Comparison of ENCODE assay signal across 8 cellular contexts in genomic region chr9:109477269-109478203, GRCh38. TPM values are rescaled to one million over a fixed set of nuclear protein-coding genes. Genes with fewer than 3 reads are reported as not detected.
DNase-seq lines count a peak whose midpoint lies in the region; FAIRE-seq and TF ChIP-seq lines count a peak whose summit lies in the region.

No MANE protein-coding gene starts in this region.

- H3K4me2 ChIP-seq in H1 (ENCODE audit: insufficient read depth in 1 of 2, low read depth in 2 of 2, low read length in 2 of 2) = no peak overlapping the region
- H3K4me2 ChIP-seq in smooth muscle cell = no peak overlapping the region

- H2BK20ac ChIP-seq in H1 (ENCODE audit: low read length) = no peak overlapping the region

- no peak overlapping the region for H2AFZ ChIP-seq in H1 (ENCODE audit: low read length)
- H2AFZ ChIP-seq in smooth muscle cell (ENCODE audit: low read depth) = no peak overlapping the region

- no peak overlapping the region for H3K18ac ChIP-seq in H1 (ENCODE audit: extremely low read depth, low read length)

- H3K79me2 ChIP-seq in H1 (ENCODE audit: control insufficient read depth in 1 of 2, insufficient read depth in 2 of 2, low read length in 2 of 2) (no peaks in the 10 kb centered on the region), smooth muscle cell (ENCODE audit: low read depth) (no peaks in the 10 kb centered on the region)

- no peaks in the 10 kb centered on the region for H3K9me3 ChIP-seq in H1 (ENCODE audit: insufficient read depth in 2 of 2, low read depth in 1 of 2, low read length in 1 of 2)
- H3K9me3 ChIP-seq in smooth muscle cell (replicated peaks; ENCODE audit: low read depth) = no peaks in the 10 kb centered on the region

- no peak overlapping the region for H3K4ac ChIP-seq in H1 (replicated peaks; ENCODE audit: insufficient read length, low read depth, low read length)

- H3K56ac ChIP-seq in H1 (replicated peaks; ENCODE audit: insufficient read length, low read depth, low read length) = no peak overlapping the region

- H3K4me3 ChIP-seq in H1 (ENCODE audit: extremely low read depth in 1 of 4, insufficient read depth in 2 of 4, low read depth in 3 of 4, low read length in 4 of 4) = no peak overlapping the region
- H3K4me3 ChIP-seq in smooth muscle cell = no peak overlapping the region

- no peak for TF ChIP-seq POLR2A in H1 (IDR thresholded peaks at IDR 0.05; ENCODE audit: control extremely low read depth in 1 of 2, low read depth in 2 of 2, low read length in 2 of 2)

- no peak overlapping the region for H4K5ac ChIP-seq in H1 (ENCODE audit: insufficient read length, low read depth, low read length)

- H3K23me2 ChIP-seq in H1 (ENCODE audit: low read depth, low read length) = no peaks in the 10 kb centered on the region

- H3K79me1 ChIP-seq in H1 (ENCODE audit: low read depth, low read length) = no peaks in the 10 kb centered on the region

- H2BK15ac ChIP-seq in H1 (ENCODE audit: low read length) = no peak overlapping the region

- H3K23ac ChIP-seq in H1 (ENCODE audit: insufficient read length) = no peak overlapping the region

- H3K14ac ChIP-seq in H1 (ENCODE audit: insufficient read length) = no peak overlapping the region

- no peaks in the 10 kb centered on the region for H3K27me3 ChIP-seq in H1 (replicated peaks in 1 of 4; ENCODE audit: control insufficient read depth in 3 of 4, extremely low read depth in 1 of 4, insufficient read depth in 3 of 4, low read length in 3 of 4)
- H3K27me3 ChIP-seq in smooth muscle cell (ENCODE audit: low read depth) = no peaks in the 10 kb centered on the region

- no peak overlapping the region for H2AK5ac ChIP-seq in H1 (ENCODE audit: low read depth, low read length)

- TF ChIP-seq EP300 in H1 (IDR thresholded peaks at IDR 0.05; ENCODE audit: borderline replicate concordance in 1 of 2, low read depth in 2 of 2, low read length in 2 of 2) = no peak

- H3F3A ChIP-seq in smooth muscle cell (ENCODE audit: low read depth) = no peaks in the 10 kb centered on the region

- DNase-seq in NCI-H748 (lab: John Stamatoyannopoulos, UW; ENCODE audit: unreplicated experiment) (peak; percentile 25), NCI-H748 treated with DMSO at 0.1 percent for 48 hours (lab: John Stamatoyannopoulos, UW) (no peak), HK-2 (ENCODE audit: unreplicated experiment) (peak; percentile 96), H1 (ENCODE audit: low read depth in 1 of 2, low spot score in 2 of 2) (no peak), smooth muscle cell (lab: John Stamatoyannopoulos, UW; ENCODE audit: unreplicated experiment) (no peak), EL (no peak), NCI-H2227 (lab: John Stamatoyannopoulos, UW; ENCODE audit: unreplicated experiment) (no peak), UCSD-AML1 (lab: John Stamatoyannopoulos, UW; ENCODE audit: unreplicated experiment) (no peak)

- H3K36me3 ChIP-seq in H1 (ENCODE audit: control insufficient read depth in 2 of 4, insufficient read depth in 4 of 4, low read length in 3 of 4) (no peaks in the 10 kb centered on the region), smooth muscle cell (ENCODE audit: low read depth) (no peaks in the 10 kb centered on the region)

- 89% methylated on average over 13 of the region's 13 CpGs; no CpG with 5 or more reads in 1 of the 2 experiments for WGBS in H1 (ENCODE audit: extremely low coverage in 1 of 2, insufficient coverage in 1 of 2, insufficient read length in 1 of 2, insufficient replicate concordance in 2 of 2, low coverage in 1 of 2, low lambda C conversion rate in 2 of 2, missing lambda C conversion rate in 1 of 2), 2 experiments
- WGBS in smooth muscle cell (ENCODE audit: low lambda C conversion rate) = 74% methylated on average over 13 of the region's 13 CpGs

- H3K9ac ChIP-seq in H1 (replicated peaks in 1 of 4; ENCODE audit: extremely low read depth in 1 of 4, low read depth in 3 of 4, low read length in 3 of 4) = no peak overlapping the region; a peak in 1 of 7 replicates
- H3K9ac ChIP-seq in smooth muscle cell (ENCODE audit: low read depth) = no peak overlapping the region

- POLR2A ChIA-PET in H1 (lab: Charles Lee; ENCODE audit: partially characterized antibody) = no interaction called here

- H4K91ac ChIP-seq in H1 (replicated peaks; ENCODE audit: insufficient read length, low read length) = no peak overlapping the region

- H3K27ac ChIP-seq in H1 (ENCODE audit: low read depth, low read length) (no peak overlapping the region), smooth muscle cell (ENCODE audit: low read depth) (peak overlapping the region; percentile 43)

- H2BK120ac ChIP-seq in H1 (replicated peaks; ENCODE audit: low read depth, low read length) = no peak overlapping the region

- no peak for FAIRE-seq in H1 (lab: Jason Lieb, UNC)

- no peaks in the 10 kb centered on the region for H3K4me1 ChIP-seq in H1 (replicated peaks in 1 of 4; ENCODE audit: control insufficient read depth in 3 of 4, insufficient read depth in 4 of 4, low read length in 3 of 4)
- H3K4me1 ChIP-seq in smooth muscle cell (ENCODE audit: low read depth) = no peaks in the 10 kb centered on the region

- H2BK12ac ChIP-seq in H1 (ENCODE audit: low read depth, low read length) = no peak overlapping the region

- TF ChIP-seq CTCF in H1 (IDR thresholded peaks at IDR 0.05; ENCODE audit: control extremely low read depth in 1 of 3, insufficient read depth in 1 of 3, low read depth in 1 of 3, low read length in 3 of 3) (no peak), smooth muscle cell (IDR thresholded peaks at IDR 0.05; ENCODE audit: borderline replicate concordance, insufficient read depth, poor library complexity, severe bottlenecking) (no peak)

- TF ChIP-seq RAD21 in H1 (IDR thresholded peaks at IDR 0.05 in 1 of 2, conservative IDR thresholded peaks at IDR 0.05 in 1 of 2; ENCODE audit: low read depth in 2 of 2, low read length in 2 of 2) = no peak

- H4K8ac ChIP-seq in H1 (ENCODE audit: extremely low read depth, insufficient read depth, low read length) = peak overlapping the region; percentile 45; the same call in 1 of the 2 replicates

- H4K20me1 ChIP-seq in H1 (replicated peaks in 1 of 2; ENCODE audit: control insufficient read depth in 1 of 2, insufficient read depth in 2 of 2, low read length in 2 of 2) (no peaks in the 10 kb centered on the region), smooth muscle cell (ENCODE audit: low read depth) (peaks cover 8% of the 10 kb centered on the region)

- no peak overlapping the region for H2BK5ac ChIP-seq in H1 (ENCODE audit: low read depth, low read length)

- CTCF ChIA-PET in H1 (lab: Charles Lee; ENCODE audit: partially characterized antibody) = interaction anchor here (1.6 kb wide), 1 partner anchor 76 kb away, joined by 3 read pairs; no protein-coding TSS in a partner anchor

TF ChIP-seq in H1, 55 proteins besides CTCF, POLR2A, EP300 and RAD21:
- TF ChIP-seq SRF (IDR thresholded peaks at IDR 0.05; ENCODE audit: low read depth, low read length) = no peak
- TF ChIP-seq CREB1 (IDR thresholded peaks at IDR 0.05) = no peak
- TF ChIP-seq GTF2F1 (IDR thresholded peaks at IDR 0.05; ENCODE audit: borderline replicate concordance, low read depth, low read length) = no peak
- TF ChIP-seq ATF3 (IDR thresholded peaks at IDR 0.05; ENCODE audit: insufficient read depth, low read depth, low read length) = no peak
- no peak for TF ChIP-seq POU5F1 (IDR thresholded peaks at IDR 0.05; ENCODE audit: low read depth, low read length)
- no peak for TF ChIP-seq TEAD4 (IDR thresholded peaks at IDR 0.05; ENCODE audit: low read depth, low read length)
- TF ChIP-seq BACH1 (IDR thresholded peaks at IDR 0.05; ENCODE audit: low read length) = no peak
- no peak for TF ChIP-seq RFX5 (IDR thresholded peaks at IDR 0.05; ENCODE audit: borderline replicate concordance, low read depth, low read length)
- no peak for TF ChIP-seq ASH2L (IDR thresholded peaks at IDR 0.05; ENCODE audit: low read length)
- TF ChIP-seq JUN (IDR thresholded peaks at IDR 0.05; ENCODE audit: low read depth, low read length) = no peak
- no peak for TF ChIP-seq NRF1 (IDR thresholded peaks at IDR 0.05; ENCODE audit: low read depth, low read length)
- no peak for TF ChIP-seq PHF8 (conservative IDR thresholded peaks at IDR 0.05; ENCODE audit: low read depth, low read length)
- TF ChIP-seq ZNF274 (IDR thresholded peaks at IDR 0.05; ENCODE audit: borderline replicate concordance, extremely low read depth, low read length) = no peak
- TF ChIP-seq SP2 (IDR thresholded peaks at IDR 0.05; ENCODE audit: low read length) = no peak
- TF ChIP-seq SP1 (IDR thresholded peaks at IDR 0.05; ENCODE audit: low read depth, low read length) = no peak

RNA-seq across cellular contexts. Expression of gene PTPN3, which starts 20.6 kb away (rescaled TPM):
- 3.7 TPM in 2 replicates for total RNA-seq in H1 (2021; fragmentation: NEBNext Ultra II Directional; extraction: Animal tissue kit (Norgen Biotek cat#: 25700))
- polyA plus RNA-seq in H1 (2011; rRNA removed) (2.0 and 2.9 TPM in 2 replicates), smooth muscle cell (2.2 and 5.3 TPM in 2 replicates)
- 2.7 TPM for polyA plus RNA-seq in H1 (2011; cell fraction: cytosol; rRNA removed)
- polyA plus RNA-seq in H1 (2011; cell fraction: nucleus; rRNA removed) = 3.7 TPM
- 2.3 to 3.2 TPM (median 2.7 TPM) in 4 replicates for polyA plus RNA-seq in H1 (2012, experiment 1 of 2)
- 0.28 TPM for polyA plus RNA-seq in H1 (2012, experiment 2 of 2)
- polyA plus RNA-seq in H1 (2013, experiment 1 of 2) = 1.9 TPM
- polyA plus RNA-seq in H1 (2013, experiment 2 of 2) = 1.8 TPM
- 4.6 and 5.2 TPM in 2 replicates for polyA minus RNA-seq in H1 (2011; rRNA and poly(A)+ RNA removed)
- polyA minus RNA-seq in H1 (2011; cell fraction: cytosol; rRNA and poly(A)+ RNA removed) = 1.3 TPM
- polyA minus RNA-seq in H1 (2011; cell fraction: nucleus; rRNA and poly(A)+ RNA removed) = 5.7 TPM
- total RNA-seq in smooth muscle cell = 4.7 and 5.5 TPM in 2 replicates

Comparison
In these comparisons a context has a peak if more than half of its experiments do, and no peak if none do; other contexts are left out.
1. DNase-seq: peak in NCI-H748 (single experiment) and HK-2 (single experiment); none in NCI-H748 treated with DMSO at 0.1 percent for 48 hours (single experiment), H1 (0 of 2), smooth muscle cell (single experiment), EL (single experiment), NCI-H2227 (single experiment) and UCSD-AML1 (single experiment).